In the genomic region with DNA sequence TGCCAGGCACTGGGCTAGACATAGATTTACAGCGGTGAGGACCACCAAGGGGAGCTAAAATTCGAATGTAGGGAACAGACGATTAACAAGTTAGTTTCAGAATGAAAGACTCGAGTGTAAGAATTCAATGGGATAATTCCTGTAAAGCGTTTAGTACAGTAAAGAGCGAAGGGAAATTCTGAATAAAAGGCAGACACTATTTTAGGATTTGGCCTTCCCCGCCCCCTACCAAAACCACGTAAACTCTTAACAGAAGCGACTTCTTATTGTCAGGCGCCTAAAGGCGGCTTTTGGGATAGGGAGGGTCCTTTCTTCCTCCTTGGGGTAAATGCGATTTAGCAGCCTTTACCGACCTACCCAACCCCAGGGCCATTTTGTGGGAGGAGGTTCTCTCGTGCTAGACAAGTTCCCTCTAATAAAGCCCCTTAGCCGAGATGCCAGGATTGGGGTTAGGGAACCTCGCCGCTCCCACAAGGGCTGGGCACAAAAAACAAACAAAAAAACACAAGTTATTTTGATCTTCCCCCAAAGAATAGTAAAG, we compare ENCODE assay signal across 8 cellular contexts. TPM values are rescaled to one million over a fixed set of nuclear protein-coding genes. Genes with fewer than 3 reads are reported as not detected.
DNase-seq lines count a peak whose midpoint lies in the region; ATAC-seq, FAIRE-seq and TF ChIP-seq lines count a peak whose summit lies in the region.

No MANE protein-coding gene starts in this region.

- H3K36me3 ChIP-seq in KMS-11 (ENCODE audit: insufficient read depth) (no peaks in the 10 kb centered on the region), GM12878 (ENCODE audit: control insufficient read depth in 2 of 2, insufficient read depth in 2 of 2, low read length in 1 of 2) (peaks cover 0 to 7% of the 10 kb centered on the region in 2 experiments; a peak in 2 of 4 replicates), thymus (ENCODE audit: control insufficient read depth, insufficient read depth) (peaks cover 1% of the 10 kb centered on the region)

- peaks cover 49% of the 10 kb centered on the region for H3K36me3 Mint-ChIP-seq in Calu3 (ENCODE audit: insufficient read depth, unreplicated experiment)

- in situ Hi-C loops in GM12878 (cut with MboI): loop anchor here (5.0 kb wide), 1 partner anchor 241 kb away; the partner anchor contains the start of gene SGO1

- H3K4me2 ChIP-seq in KMS-11 (peak overlapping the region; percentile 63), GM12878 (ENCODE audit: control insufficient read depth, insufficient read depth) (peak overlapping the region; percentile 90)

- H3K27me3 Mint-ChIP-seq in Calu3 (ENCODE audit: unreplicated experiment): no peaks in the 10 kb centered on the region

- H2AFZ ChIP-seq in KMS-11 (ENCODE audit: low read depth) (peak overlapping the region; percentile 91), GM12878 (ENCODE audit: control insufficient read depth, low read depth, low read length) (peak overlapping the region; percentile 86)

- 61% methylated on average over 17 of the region's 17 CpGs for WGBS in GM12878 (ENCODE audit: insufficient coverage, insufficient replicate concordance, low lambda C conversion rate, missing lambda C conversion rate)
- WGBS in thymus: 34% methylated on average over 17 of the region's 17 CpGs

- intact Hi-C loops in Calu3 (cut with micrococcal nuclease; ENCODE audit: unreplicated experiment) (loop anchor here (2.0 to 10.0 kb wide), 3 partner anchors 58 to 238 kb away; partner anchors contain the start of gene SGO1), GM12878 (cut with micrococcal nuclease; ENCODE audit: unreplicated experiment) (loop anchor here (2.0 to 5.0 kb wide), 2 partner anchors 14 to 59 kb away; no protein-coding TSS in a partner anchor)

- POLR2A ChIA-PET in GM12878 (lab: Charles Lee): interaction anchor here (0.5 kb wide), 1 partner anchor 236 kb away, joined by 4 read pairs; no protein-coding TSS in a partner anchor

- peak; percentile 9 for ATAC-seq in GM21529 (IDR thresholded peaks at IDR 0.05; ENCODE audit: unreplicated experiment)
- ATAC-seq in GM12878: peak; percentile 11
- peak; percentile 2 for ATAC-seq in left lobe of liver

- TF ChIP-seq CTCF in Calu3 (IDR thresholded peaks at IDR 0.05; ENCODE audit: unreplicated experiment) (no peak), KMS-11 (conservative IDR thresholded peaks at IDR 0.05; ENCODE audit: low read depth, low read length) (no peak), GM12878 (IDR thresholded peaks at IDR 0.05 in 2 of 3, conservative IDR thresholded peaks at IDR 0.05 in 1 of 3; ENCODE audit: control insufficient read depth in 2 of 3, extremely low read depth in 1 of 3, insufficient read depth in 1 of 3, low read depth in 3 of 3, low read length in 3 of 3) (no peak)

- peak overlapping the region; percentile 72 for H3K27ac Mint-ChIP-seq in Calu3 (ENCODE audit: unreplicated experiment)

- no peak for TF ChIP-seq RAD21 in GM12878 (IDR thresholded peaks at IDR 0.05; ENCODE audit: insufficient read depth, low read depth, low read length)

- TF ChIP-seq POLR2A in GM12878 (IDR thresholded peaks at IDR 0.05; ENCODE audit: low read depth, low read length): no peak

- CTCF ChIA-PET in Calu3 (lab: Charles Lee): no interaction called here
- CTCF ChIA-PET in GM12878 (lab: Yijun Ruan, JAX): no interaction called here

- H3K9ac ChIP-seq in KMS-11: peak overlapping the region; percentile 76
- H3K9ac ChIP-seq in GM12878 (ENCODE audit: control insufficient read depth, insufficient read depth, low read length): peak overlapping the region; percentile 75

- H3K79me2 ChIP-seq in KMS-11 (ENCODE audit: insufficient read depth, low read depth): peaks cover 39% of the 10 kb centered on the region
- H3K79me2 ChIP-seq in GM12878 (ENCODE audit: control insufficient read depth, insufficient read depth, low read length): peaks cover 46% of the 10 kb centered on the region

- SMC1A ChIA-PET in GM12878 (lab: Charles Lee; ENCODE audit: uncharacterized antibody, unreplicated experiment): interaction anchor here (0.6 to 1.3 kb wide), 3 partner anchors 9 to 238 kb away, joined by 3 to 5 read pairs (median 5); no protein-coding TSS in a partner anchor

- no peaks in the 10 kb centered on the region for H4K20me1 ChIP-seq in KMS-11 (ENCODE audit: insufficient read depth)
- H4K20me1 ChIP-seq in GM12878 (ENCODE audit: control insufficient read depth, insufficient read depth): no peaks in the 10 kb centered on the region

- H3K27ac ChIP-seq in KMS-11: peak overlapping the region; percentile 70
- peak overlapping the region; percentile 79 for H3K27ac ChIP-seq in GM12878 (ENCODE audit: control insufficient read depth, insufficient read depth)
- H3K27ac ChIP-seq in thymus (ENCODE audit: low read depth): peak overlapping the region; percentile 92

- TSS peak; percentile 93 for BruUV-seq in Calu3 (replicated peaks; lab: Mats Ljungman, UMichigan)
- TSS peak; percentile 97 for BruUV-seq in GM12878 (replicated peaks; lab: Mats Ljungman, UMichigan)

- H3K27me3 ChIP-seq in KMS-11 (ENCODE audit: insufficient read depth, low read depth): no peaks in the 10 kb centered on the region
- no peaks in the 10 kb centered on the region for H3K27me3 ChIP-seq in GM12878 (replicated peaks in 1 of 2; ENCODE audit: control insufficient read depth in 2 of 2, insufficient read depth in 2 of 2, low read length in 1 of 2)
- no peaks in the 10 kb centered on the region for H3K27me3 ChIP-seq in thymus (ENCODE audit: control insufficient read depth, insufficient read depth)

- H3K4me1 ChIP-seq in KMS-11 (ENCODE audit: low read depth, poor library complexity, severe bottlenecking) (peaks cover 12% of the 10 kb centered on the region), GM12878 (ENCODE audit: control insufficient read depth, insufficient read depth, low read length) (peaks cover 3% of the 10 kb centered on the region; the same call in 1 of the 2 replicates), thymus (ENCODE audit: control insufficient read depth, insufficient read depth, low read length) (peaks cover 3% of the 10 kb centered on the region)

- no peak for TF ChIP-seq EP300 in GM12878 (IDR thresholded peaks at IDR 0.05; ENCODE audit: borderline replicate concordance in 1 of 2, control insufficient read depth in 1 of 2, low read depth in 2 of 2, low read length in 2 of 2)

- RAD21 ChIA-PET in GM12878 (lab: Charles Lee; ENCODE audit: unreplicated experiment): interaction anchor here (1.8 kb wide), 1 partner anchor 15 kb away, joined by 4 read pairs; no protein-coding TSS in a partner anchor

- no peak for DNase-seq in Calu3
- no peak for DNase-seq in GM12878 (ENCODE audit: low read depth, low spot score)
- no peak for DNase-seq in left lobe of liver (ENCODE audit: low spot score)
- DNase-seq in stimulated activated naive CD4-positive, alpha-beta T cell (lab: John Stamatoyannopoulos, UW): no peak
- DNase-seq in NCI-H226: no peak

- no peak for FAIRE-seq in GM12878 (lab: Jason Lieb, UNC)

- H3K9me3 Mint-ChIP-seq in Calu3 (ENCODE audit: low read depth, unreplicated experiment): no peaks in the 10 kb centered on the region

- no peaks in the 10 kb centered on the region for H3K9me3 ChIP-seq in GM12878 (replicated peaks; ENCODE audit: control insufficient read depth, insufficient read depth, low read length)
- no peaks in the 10 kb centered on the region for H3K9me3 ChIP-seq in thymus (ENCODE audit: control insufficient read depth)

- H3K4me3 ChIP-seq in KMS-11 (IDR thresholded peaks at IDR 0.05; ENCODE audit: insufficient read depth, low read depth, low read length) (no peak overlapping the region), GM12878 (peak overlapping the region; percentile 89), thymus (ENCODE audit: low read length) (peak overlapping the region; percentile 87)

- H3K4me3 Mint-ChIP-seq in Calu3 (ENCODE audit: low read depth, unreplicated experiment): peak overlapping the region; percentile 77

- peaks cover 13% of the 10 kb centered on the region for H3K4me1 Mint-ChIP-seq in Calu3 (ENCODE audit: low read depth, unreplicated experiment)

RNA-seq across cellular contexts. Expression of gene RAB5A, which starts 0.5 kb away (rescaled TPM):
- total RNA-seq in Calu3 (2022) (66.7 and 75.4 TPM in 2 replicates), GM12878 (2014; rRNA removed) (29.5 and 30.5 TPM in 2 replicates), GM12878 (2014; rRNA removed; fragmentation: Illumina TruSeq; extraction: Trizol) (37.3 and 40.4 TPM in 2 replicates), GM12878 (2021) (28.8 and 30.5 TPM in 2 replicates), left lobe of liver (17.5 TPM)
- total RNA-seq in GM12878 (2013; cell fraction: nucleolus; rRNA removed): 57.2 and 63.4 TPM in 2 replicates
- 13.8 TPM for polyA plus RNA-seq in GM12878 (2011; ENCODE audit: low read depth)
- polyA plus RNA-seq in GM12878 (2011; rRNA removed) (23.5 and 39.0 TPM in 2 replicates), GM12878 (2014; fragmentation: Illumina TruSeq; extraction: Trizol) (39.3 and 46.3 TPM in 2 replicates), GM12878 (2014; fragmentation: Nextera tagmentation; extraction: Ambion mirVana) (10 to 100 TPM; 15.8 to 16.2 TPM), GM12878 (2014; rRNA removed) (21.8 and 26.5 TPM in 2 replicates), GM12878 (2016; fragmentation: Nextera tagmentation; extraction: Ambion mirVana) (10 to 100 TPM; 41.9 to 44.3 TPM), thymus (51.8 TPM)
- 12.9 and 18.5 TPM in 2 replicates for polyA plus RNA-seq in GM12878 (2011; cell fraction: cytosol; rRNA removed)
- 10.8 and 11.8 TPM in 2 replicates for polyA plus RNA-seq in GM12878 (2011; cell fraction: nucleus; rRNA removed)
- polyA plus RNA-seq in GM12878 (2012): 26.1 and 28.1 TPM in 2 replicates
- 15.5 and 20.8 TPM in 2 replicates for polyA minus RNA-seq in GM12878 (2011; rRNA and poly(A)+ RNA removed)
- polyA minus RNA-seq in GM12878 (2011; cell fraction: cytosol; rRNA and poly(A)+ RNA removed): 11.7 and 14.2 TPM in 2 replicates
- 21.9 and 45.7 TPM in 2 replicates for polyA minus RNA-seq in GM12878 (2011; cell fraction: nucleus; rRNA and poly(A)+ RNA removed)

RNA-seq across cellular contexts. Expression of gene EFHB, which starts 12.3 kb away (rescaled TPM):
- total RNA-seq in Calu3 (2022): not detected in 2 replicates
- not detected in 2 replicates for total RNA-seq in GM12878 (2013; cell fraction: nucleolus; rRNA removed)
- total RNA-seq in GM12878 (2014; rRNA removed): 0.33 and 0.68 TPM in 2 replicates
- 0.18 and 0.41 TPM in 2 replicates for total RNA-seq in GM12878 (2014; rRNA removed; fragmentation: Illumina TruSeq; extraction: Trizol)
- 0.37 TPM in 1 of 2 replicates, not detected in the other for total RNA-seq in GM12878 (2021)
- 0.09 TPM for polyA plus RNA-seq in GM12878 (2011; ENCODE audit: low read depth)
- 0.87 and 0.91 TPM in 2 replicates for polyA plus RNA-seq in GM12878 (2011; rRNA removed)
- 0.18 and 0.43 TPM in 2 replicates for polyA plus RNA-seq in GM12878 (2011; cell fraction: cytosol; rRNA removed)
- polyA plus RNA-seq in GM12878 (2011; cell fraction: nucleus; rRNA removed): 0.69 and 1.8 TPM in 2 replicates
- 0.29 TPM in 1 of 2 replicates, not detected in the other for polyA plus RNA-seq in GM12878 (2012)
- 0.10 and 0.12 TPM in 2 replicates for polyA plus RNA-seq in GM12878 (2014; fragmentation: Illumina TruSeq; extraction: Trizol)
- polyA plus RNA-seq in GM12878 (2014; fragmentation: Nextera tagmentation; extraction: Ambion mirVana): under 1 TPM; 0.31 to 0.53 TPM
- polyA plus RNA-seq in GM12878 (2014; rRNA removed): 1.2 TPM in 1 of 2 replicates, not detected in the other
- under 1 TPM in 1 of 2 experiments, not detected in 1; 0.95 TPM for polyA plus RNA-seq in GM12878 (2016; fragmentation: Nextera tagmentation; extraction: Ambion mirVana)
- 2.5 and 3.3 TPM in 2 replicates for polyA minus RNA-seq in GM12878 (2011; rRNA and poly(A)+ RNA removed)
- 1.1 TPM in 1 of 2 replicates, not detected in the other for polyA minus RNA-seq in GM12878 (2011; cell fraction: cytosol; rRNA and poly(A)+ RNA removed)
- polyA minus RNA-seq in GM12878 (2011; cell fraction: nucleus; rRNA and poly(A)+ RNA removed): 4.5 and 10.2 TPM in 2 replicates
- 0.48 TPM for total RNA-seq in left lobe of liver
- polyA plus RNA-seq in thymus: 2.3 TPM
